21 cellular contexts compared by ENCODE assay signal in the genomic region with DNA sequence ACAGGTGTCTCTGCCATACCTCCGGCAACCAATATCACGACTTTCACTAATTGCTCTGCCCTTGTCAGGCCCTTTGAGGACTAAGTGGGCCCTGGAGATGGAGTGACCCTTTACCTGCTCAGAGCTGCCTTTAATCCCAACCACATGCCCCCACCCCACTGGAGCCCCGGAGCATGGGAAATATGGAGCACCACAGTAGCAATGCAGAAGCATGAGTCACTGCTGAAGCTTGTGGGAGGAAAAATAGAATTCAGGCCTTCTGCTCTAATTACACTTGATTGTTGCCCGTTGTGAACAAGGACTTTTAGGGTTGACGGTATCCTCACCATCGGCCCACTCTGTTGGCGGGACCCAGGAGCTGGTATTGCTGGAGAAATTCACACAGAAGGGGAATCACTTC. TPM values are rescaled to one million over a fixed set of nuclear protein-coding genes. Genes with fewer than 3 reads are reported as not detected.
DNase-seq lines count a peak whose midpoint lies in the region; ATAC-seq lines count a peak whose summit lies in the region.
"Had no signal": no experiment of that assay in that cellular context is flagged by ENCODE, and none has a peak within 500 bp of the region (broad histone marks: within the 10 kb centered on the region; RNA-seq: fewer than 3 reads in every experiment).

No MANE protein-coding gene starts in this region.

- POLR2A ChIA-PET in activated CD4-positive, alpha-beta T cell treated with anti-CD3 and anti-CD28 coated beads, Interleukin-2, amount 10 ng/mL, durations not matched to agents 7 days and 5 days (lab: Charles Lee), result no interaction called here
- POLR2A ChIA-PET in activated CD4-positive, alpha-beta T cell treated with anti-CD3 and anti-CD28 coated beads for 36 hours (lab: Charles Lee), result no interaction called here

- peaks cover 38% of the 10 kb centered on the region for H3K27me3 Mint-ChIP-seq in activated CD4-positive, alpha-beta T cell treated with anti-CD3 and anti-CD28 coated beads, Interleukin-2, amount 10 ng/mL, durations not matched to agents 7 days and 5 days
- peaks cover 20% of the 10 kb centered on the region for H3K27me3 Mint-ChIP-seq in activated CD4-positive, alpha-beta T cell treated with anti-CD3 and anti-CD28 coated beads for 36 hours

- H3K36me3 Mint-ChIP-seq in activated CD4-positive, alpha-beta T cell treated with anti-CD3 and anti-CD28 coated beads, Interleukin-2, amount 10 ng/mL, durations not matched to agents 7 days and 5 days (ENCODE audit: low read depth), result peaks cover 5% of the 10 kb centered on the region
- H3K36me3 Mint-ChIP-seq in activated CD4-positive, alpha-beta T cell treated with anti-CD3 and anti-CD28 coated beads for 36 hours (ENCODE audit: low read depth), result no peaks in the 10 kb centered on the region
- H3K36me3 Mint-ChIP-seq: activated naive CD4-positive, alpha-beta T cell treated with anti-CD3 and anti-CD28 coated beads, Interleukin-2, amount 10 ng/mL, durations not matched to agents 7 days and 5 days; stimulated activated naive B cell treated with anti-CD40 and anti-IgM and Interleukin-4, amounts not matched to agents 10 μg/mL and 1 μg/mL and 100 μg/mL, for 72 hours had no signal

- H3K36me3 ChIP-seq in adipocyte (ENCODE audit: control insufficient read depth, insufficient read depth, low read length, severe bottlenecking), result no peaks in the 10 kb centered on the region
- H3K36me3 ChIP-seq: BLaER1 treated with 17β-estradiol and CSF1 and Interleukin-3, amounts not matched to agents 10 nM and 100 nM; breast epithelium; HAP-1; neutrophil; WERI-Rb-1 had no signal

- no peak overlapping the region for H3K9ac ChIP-seq in adipocyte (ENCODE audit: low read length)
- H3K9ac ChIP-seq: BLaER1 treated with 17β-estradiol and CSF1 and Interleukin-3, amounts not matched to agents 10 nM and 100 nM had no signal

- no peak for ATAC-seq in activated CD4-positive, alpha-beta T cell treated with anti-CD3 and anti-CD28 coated beads for 36 hours
- ATAC-seq: activated T-cell treated with anti-CD3 and anti-CD28 coated beads, Interleukin-2, amount 50 U/mL, for 4 hours; HepG2; right cardiac atrium; stimulated activated naive B cell treated with anti-CD40 and anti-IgM and Interleukin-4, amounts not matched to agents 10 μg/mL and 1 μg/mL and 100 μg/mL, for 72 hours; T-helper 17 cell had no signal

- peaks cover 7% of the 10 kb centered on the region for H3K4me1 ChIP-seq in adipocyte (ENCODE audit: control insufficient read depth, insufficient read depth, low read length)
- H3K4me1 ChIP-seq: breast epithelium, HAP-1 had no signal

- H3K4me1 Mint-ChIP-seq in activated CD4-positive, alpha-beta T cell treated with anti-CD3 and anti-CD28 coated beads, Interleukin-2, amount 10 ng/mL, durations not matched to agents 7 days and 5 days, result peaks cover 58% of the 10 kb centered on the region
- H3K4me1 Mint-ChIP-seq in activated CD4-positive, alpha-beta T cell treated with anti-CD3 and anti-CD28 coated beads for 36 hours, result peaks cover 54% of the 10 kb centered on the region

- H3K27ac Mint-ChIP-seq in activated CD4-positive, alpha-beta T cell treated with anti-CD3 and anti-CD28 coated beads, Interleukin-2, amount 10 ng/mL, durations not matched to agents 7 days and 5 days, result peak overlapping the region; percentile 63
- H3K27ac Mint-ChIP-seq in activated CD4-positive, alpha-beta T cell treated with anti-CD3 and anti-CD28 coated beads for 36 hours, result no peak overlapping the region
- H3K27ac Mint-ChIP-seq: stimulated activated naive B cell treated with anti-CD40 and anti-IgM and Interleukin-4, amounts not matched to agents 10 μg/mL and 1 μg/mL and 100 μg/mL, for 72 hours; T-helper 17 cell had no signal

- H3K9me3 ChIP-seq in adipocyte (ENCODE audit: control insufficient read depth, low read length), result no peaks in the 10 kb centered on the region
- H3K9me3 ChIP-seq: BLaER1 treated with 17β-estradiol and CSF1 and Interleukin-3, amounts not matched to agents 10 nM and 100 nM; breast epithelium; HAP-1; neutrophil had no signal

- no peak overlapping the region for H3K4me3 ChIP-seq in adipocyte (ENCODE audit: low read length)
- H3K4me3 ChIP-seq: BLaER1 treated with 17β-estradiol and CSF1 and Interleukin-3, amounts not matched to agents 10 nM and 100 nM; breast epithelium; HAP-1 had no signal

- intact Hi-C loops in activated CD4-positive, alpha-beta T cell treated with anti-CD3 and anti-CD28 coated beads for 36 hours (cut with DNase I, micrococcal nuclease), result loop anchor here in 1 of 2 experiments (10.0 kb wide), 1 partner anchor 502 kb away; no protein-coding TSS in a partner anchor

- H3K27ac ChIP-seq in substantia nigra (ENCODE audit: low read depth, low read length, poor library complexity, severe bottlenecking), result no peak overlapping the region
- H3K27ac ChIP-seq: 22Rv1; BLaER1 treated with 17β-estradiol and CSF1 and Interleukin-3, amounts not matched to agents 10 nM and 100 nM; breast epithelium; neutrophil; WERI-Rb-1 had no signal

- no peak overlapping the region for H3K4me3 Mint-ChIP-seq in activated CD4-positive, alpha-beta T cell treated with anti-CD3 and anti-CD28 coated beads, Interleukin-2, amount 10 ng/mL, durations not matched to agents 7 days and 5 days
- H3K4me3 Mint-ChIP-seq in activated CD4-positive, alpha-beta T cell treated with anti-CD3 and anti-CD28 coated beads for 36 hours, result no peak overlapping the region
- H3K4me3 Mint-ChIP-seq: activated naive CD4-positive, alpha-beta T cell treated with anti-CD3 and anti-CD28 coated beads, Interleukin-2, amount 10 ng/mL, durations not matched to agents 7 days and 5 days; activated T-cell treated with anti-CD3 and anti-CD28 coated beads, Interleukin-2, amount 50 U/mL, for 4 hours; stimulated activated naive B cell treated with anti-CD40 and anti-IgM and Interleukin-4, amounts not matched to agents 10 μg/mL and 1 μg/mL and 100 μg/mL, for 72 hours; T-helper 17 cell had no signal

- CTCF ChIA-PET in activated CD4-positive, alpha-beta T cell treated with anti-CD3 and anti-CD28 coated beads, Interleukin-2, amount 10 ng/mL, durations not matched to agents 7 days and 5 days (lab: Charles Lee), result interaction anchor here (0.5 kb wide), 2 partner anchors 53 to 987 kb away, joined by 3 read pairs; no protein-coding TSS in a partner anchor
- CTCF ChIA-PET in activated CD4-positive, alpha-beta T cell treated with anti-CD3 and anti-CD28 coated beads for 36 hours (lab: Charles Lee), result interaction anchor here (0.7 to 1.8 kb wide), 5 partner anchors 8 to 277 kb away, joined by 3 to 7 read pairs (median 4); no protein-coding TSS in a partner anchor

- no peaks in the 10 kb centered on the region for H3K9me3 Mint-ChIP-seq in activated CD4-positive, alpha-beta T cell treated with anti-CD3 and anti-CD28 coated beads, Interleukin-2, amount 10 ng/mL, durations not matched to agents 7 days and 5 days
- no peaks in the 10 kb centered on the region for H3K9me3 Mint-ChIP-seq in activated CD4-positive, alpha-beta T cell treated with anti-CD3 and anti-CD28 coated beads for 36 hours (ENCODE audit: low read depth)
- H3K9me3 Mint-ChIP-seq: activated naive CD4-positive, alpha-beta T cell treated with anti-CD3 and anti-CD28 coated beads, Interleukin-2, amount 10 ng/mL, durations not matched to agents 7 days and 5 days; activated T-cell treated with anti-CD3 and anti-CD28 coated beads, Interleukin-2, amount 50 U/mL, for 4 hours had no signal

- no peak for DNase-seq in activated CD4-positive, alpha-beta T cell treated with anti-CD3 and anti-CD28 coated beads, Interleukin-2, amount 10 ng/mL, durations not matched to agents 7 days and 5 days
- no peak for DNase-seq in activated CD4-positive, alpha-beta T cell treated with anti-CD3 and anti-CD28 coated beads for 36 hours
- DNase-seq in adipocyte (ENCODE audit: low read depth), result peak; percentile 45
- peak; percentile 50 for DNase-seq in iris pigment epithelial cell (ENCODE audit: low read depth)
- DNase-seq in COLO829 (ENCODE audit: low spot score), result no peak
- DNase-seq in substantia nigra (lab: John Stamatoyannopoulos, UW), result no peak
- DNase-seq in effector CD4-positive, alpha-beta T cell, result no peak
- no peak for DNase-seq in NCI-H1105 (lab: John Stamatoyannopoulos, UW)
- DNase-seq: activated naive CD4-positive, alpha-beta T cell treated with anti-CD3 and anti-CD28 coated beads, Interleukin-2, amount 10 ng/mL, durations not matched to agents 7 days and 5 days; activated T-cell treated with anti-CD3 and anti-CD28 coated beads, Interleukin-2, amount 50 U/mL, for 4 hours; NCI-H82; right cardiac atrium; stimulated activated naive B cell treated with anti-CD40 and anti-IgM and Interleukin-4, amounts not matched to agents 10 μg/mL and 1 μg/mL and 100 μg/mL, for 72 hours; T-helper 17 cell; WERI-Rb-1 had no signal

- peaks cover 68% of the 10 kb centered on the region for H3K27me3 ChIP-seq in adipocyte (replicated peaks; ENCODE audit: control insufficient read depth, insufficient read depth, low read length)
- H3K27me3 ChIP-seq: BLaER1 treated with 17β-estradiol and CSF1 and Interleukin-3, amounts not matched to agents 10 nM and 100 nM had no signal

RNA-seq across cellular contexts. Expression of gene FRMD4A, which starts 52.5 kb away (rescaled TPM):
- under 1 TPM in 1 of 2 experiments, not detected in 1; 0.25 TPM for total RNA-seq in activated CD4-positive, alpha-beta T cell treated with anti-CD3 and anti-CD28 coated beads, Interleukin-2, amount 10 ng/mL, durations not matched to agents 7 days and 5 days
- total RNA-seq in activated CD4-positive, alpha-beta T cell treated with anti-CD3 and anti-CD28 coated beads for 36 hours, result 1 to 10 TPM in 1 of 2 experiments, under 1 TPM in 1; 0.85 to 1.3 TPM

Comparison
In these comparisons a context has a peak if more than half of its experiments do, and no peak if none do; other contexts are left out.
1. DNase-seq: peak in adipocyte (single experiment) and iris pigment epithelial cell (single experiment); none in activated CD4-positive, alpha-beta T cell treated with anti-CD3 and anti-CD28 coated beads, Interleukin-2, amount 10 ng/mL, durations not matched to agents 7 days and 5 days (single experiment), activated CD4-positive, alpha-beta T cell treated with anti-CD3 and anti-CD28 coated beads for 36 hours (single experiment), COLO829 (single experiment), substantia nigra (0 of 49), effector CD4-positive, alpha-beta T cell (single experiment) and NCI-H1105 (single experiment).